In the genomic region with DNA sequence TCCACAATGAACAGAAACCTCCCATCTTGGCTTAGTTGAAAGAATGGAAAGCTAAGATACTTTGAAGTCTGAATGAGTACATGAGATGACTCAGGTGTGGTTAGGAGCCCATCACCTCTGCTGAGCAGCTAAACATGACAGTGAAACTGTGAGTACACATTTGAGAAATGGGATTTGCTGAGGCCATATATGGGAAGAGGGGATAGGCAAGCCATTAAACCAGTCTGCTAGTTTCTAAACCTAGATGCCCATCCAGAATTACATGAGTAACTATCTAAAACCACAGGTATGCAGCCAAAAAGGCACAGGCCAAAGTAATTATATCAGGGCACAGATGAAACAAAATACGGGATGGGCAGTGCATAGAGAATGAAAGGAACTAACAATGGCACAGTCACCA, we compare ENCODE assay signal across 13 cellular contexts.
DNase-seq lines count a peak whose midpoint lies in the region; ATAC-seq and TF ChIP-seq lines count a peak whose summit lies in the region.
"Had no signal": no experiment of that assay in that cellular context is flagged by ENCODE, and none has a peak within 500 bp of the region (broad histone marks: within the 10 kb centered on the region; RNA-seq: fewer than 3 reads in every experiment).

No MANE protein-coding gene starts in this region.

- no peak overlapping the region for H3K4me3 ChIP-seq in epithelial cell of esophagus (ENCODE audit: low read length)

- ATAC-seq in GM18858 (IDR thresholded peaks at IDR 0.05; ENCODE audit: unreplicated experiment) (peak; percentile 69), GM21619 (IDR thresholded peaks at IDR 0.05; ENCODE audit: unreplicated experiment) (peak; percentile 69), HG03565 (IDR thresholded peaks at IDR 0.05; ENCODE audit: unreplicated experiment) (peak; percentile 72), GM21576 (IDR thresholded peaks at IDR 0.05; ENCODE audit: unreplicated experiment) (no peak)

- TF ChIP-seq CTCF in epithelial cell of esophagus (IDR thresholded peaks at IDR 0.05; ENCODE audit: insufficient read depth, low read depth, low read length, missing control alignments), result no peak

- DNase-seq in epithelial cell of esophagus (ENCODE audit: low read depth) (peak; percentile 89), NCI-H187 treated with DMSO at 0.1 percent for 48 hours (lab: John Stamatoyannopoulos, UW) (no peak), NOMO-1 (lab: John Stamatoyannopoulos, UW; ENCODE audit: unreplicated experiment in 2 of 2) (no peak)
- DNase-seq in stimulated activated naive CD4-positive, alpha-beta T cell treated with Interleukin-2 at 50 U/mL for 16 hours (lab: John Stamatoyannopoulos, UW), result no peak
- DNase-seq: activated CD4-positive, alpha-beta T cell treated with anti-CD3 and anti-CD28 coated beads for 4 hours; CD4-positive, alpha-beta T cell; GF-D8; NCI-H1417; NCI-H774 had no signal
